In genomic region chrX:49101629-49101984, GRCh38 we compare ENCODE assay signal across 8 cellular contexts. TPM values are rescaled to one million over a fixed set of nuclear protein-coding genes. Genes with fewer than 3 reads are reported as not detected.
DNase-seq lines count a peak whose midpoint lies in the region; ATAC-seq, FAIRE-seq and TF ChIP-seq lines count a peak whose summit lies in the region.

No MANE protein-coding gene starts in this region.

- H3K9me3 Mint-ChIP-seq in activated CD8-positive, alpha-beta T cell treated with anti-CD3 and anti-CD28 coated beads for 36 hours = no peaks in the 10 kb centered on the region

- peak overlapping the region; percentile 91 for H3K27ac Mint-ChIP-seq in activated CD8-positive, alpha-beta T cell treated with anti-CD3 and anti-CD28 coated beads for 36 hours

- DNase-seq in GM23248 = no peak
- no peak for DNase-seq in activated CD8-positive, alpha-beta T cell treated with anti-CD3 and anti-CD28 coated beads for 36 hours
- no peak for DNase-seq in keratinocyte (ENCODE audit: low read depth, low spot score)
- no peak for DNase-seq in inferior parietal cortex (ENCODE audit: extremely low spot score)
- DNase-seq in NCI-H1436 treated with DMSO at 0.1 percent for 48 hours (lab: John Stamatoyannopoulos, UW) = no peak
- no peak for DNase-seq in CD1c-positive myeloid dendritic cell (ENCODE audit: extremely low spot score)

- 3 to 13% methylated on average over 7 to 9 of the region's 9 CpGs for WGBS in GM23248 (ENCODE audit: low coverage in 1 of 2, low lambda C conversion rate in 2 of 2, missing lambda C conversion rate in 2 of 2), 2 experiments

- H3K4me3 ChIP-seq in ACC112 (ENCODE audit: low read depth, low read length) (peak overlapping the region; percentile 78), GM23248 (peak overlapping the region; percentile 82), keratinocyte (ENCODE audit: control insufficient read depth in 2 of 3, extremely low read depth in 1 of 3, insufficient read depth in 2 of 3, low read depth in 1 of 3, low read length in 3 of 3) (peak overlapping the region; percentile 46 to 57 (median 51))

- in situ Hi-C loops in GM23248 (cut with MboI) = no loop called here

- H3K9me3 ChIP-seq in GM23248 (ENCODE audit: low read depth) = no peaks in the 10 kb centered on the region
- H3K9me3 ChIP-seq in keratinocyte (ENCODE audit: control insufficient read depth, low read depth, low read length) = no peaks in the 10 kb centered on the region

- no peak for FAIRE-seq in keratinocyte (lab: Jason Lieb, UNC)

- H3K4me1 Mint-ChIP-seq in activated CD8-positive, alpha-beta T cell treated with anti-CD3 and anti-CD28 coated beads for 36 hours (ENCODE audit: low read depth) = peaks cover 2% of the 10 kb centered on the region

- dilution Hi-C loops in keratinocyte (cut with MboI; ENCODE audit: extremely low pct_ligation_motif_present, low sequenced_read_pairs) = no loop called here

- H3K27me3 Mint-ChIP-seq in activated CD8-positive, alpha-beta T cell treated with anti-CD3 and anti-CD28 coated beads for 36 hours = no peaks in the 10 kb centered on the region

- H3K79me2 ChIP-seq in ACC112 (ENCODE audit: control insufficient read depth, insufficient read depth, low read length, unreplicated experiment) = no peaks in the 10 kb centered on the region
- H3K79me2 ChIP-seq in GM23248 (ENCODE audit: insufficient read depth) = no peaks in the 10 kb centered on the region
- H3K79me2 ChIP-seq in keratinocyte (ENCODE audit: control insufficient read depth, insufficient read depth, low read length) = no peaks in the 10 kb centered on the region

- H3K9me1 ChIP-seq in keratinocyte (ENCODE audit: control insufficient read depth, extremely low read depth, insufficient read depth, low read length) = no peaks in the 10 kb centered on the region

- intact Hi-C loops in activated CD8-positive, alpha-beta T cell treated with anti-CD3 and anti-CD28 coated beads for 36 hours (cut with micrococcal nuclease) = no loop called here

- no peaks in the 10 kb centered on the region for H3K36me3 ChIP-seq in ACC112 (ENCODE audit: insufficient read depth, low read length)
- H3K36me3 ChIP-seq in GM23248 (ENCODE audit: low read depth) = no peaks in the 10 kb centered on the region
- no peaks in the 10 kb centered on the region for H3K36me3 ChIP-seq in keratinocyte (ENCODE audit: control insufficient read depth in 2 of 2, extremely low read depth in 1 of 2, insufficient read depth in 2 of 2, low read length in 2 of 2)

- TF ChIP-seq CTCF in activated CD8-positive, alpha-beta T cell treated with anti-CD3 and anti-CD28 coated beads for 36 hours (IDR thresholded peaks at IDR 0.05) = no peak
- peak in 1 of 3 experiments; percentile 26 for TF ChIP-seq CTCF in keratinocyte (optimal IDR thresholded peaks at IDR 0.05 in 1 of 3, IDR thresholded peaks at IDR 0.05 in 1 of 3, conservative IDR thresholded peaks at IDR 0.05 in 1 of 3; ENCODE audit: extremely low read depth in 1 of 3, insufficient read depth in 2 of 3, low read length in 3 of 3)

- H3K4me2 ChIP-seq in GM23248 (ENCODE audit: unreplicated experiment) = no peak overlapping the region
- H3K4me2 ChIP-seq in keratinocyte (ENCODE audit: control insufficient read depth, extremely low read depth, insufficient read depth, low read depth, low read length) = peak overlapping the region; percentile 49

- H3K9me2 ChIP-seq in GM23248 (ENCODE audit: insufficient read depth) = no peaks in the 10 kb centered on the region

- no peaks in the 10 kb centered on the region for H3F3A ChIP-seq in GM23248 (ENCODE audit: insufficient read depth)

- no peaks in the 10 kb centered on the region for H3K4me1 ChIP-seq in ACC112 (ENCODE audit: control insufficient read depth, insufficient read depth, low read length, unreplicated experiment)
- H3K4me1 ChIP-seq in GM23248 (ENCODE audit: insufficient read depth) = no peaks in the 10 kb centered on the region
- peaks cover 4% of the 10 kb centered on the region for H3K4me1 ChIP-seq in keratinocyte (ENCODE audit: control insufficient read depth, extremely low read depth, insufficient read depth, low read length)

- no peaks in the 10 kb centered on the region for H3K36me3 Mint-ChIP-seq in activated CD8-positive, alpha-beta T cell treated with anti-CD3 and anti-CD28 coated beads for 36 hours (ENCODE audit: low read depth)

- peak overlapping the region; percentile 88 for H3K4me3 Mint-ChIP-seq in activated CD8-positive, alpha-beta T cell treated with anti-CD3 and anti-CD28 coated beads for 36 hours

- no peak overlapping the region for H3K27ac ChIP-seq in ACC112 (ENCODE audit: low read depth, low read length)
- no peak overlapping the region for H3K27ac ChIP-seq in GM23248
- H3K27ac ChIP-seq in keratinocyte (ENCODE audit: control insufficient read depth, insufficient read depth, low read length) = peak overlapping the region; percentile 8
- H3K27ac ChIP-seq in temporal lobe (ENCODE audit: low read depth, low read length) = peak overlapping the region; percentile 64

- CTCF ChIA-PET in activated CD8-positive, alpha-beta T cell treated with anti-CD3 and anti-CD28 coated beads for 36 hours (lab: Charles Lee) = no interaction called here

- POLR2A ChIA-PET in activated CD8-positive, alpha-beta T cell treated with anti-CD3 and anti-CD28 coated beads for 36 hours (lab: Charles Lee) = interaction anchor here (1.1 kb wide), 1 partner anchor 21 kb away, joined by 4 read pairs; no protein-coding TSS in a partner anchor

- H3K27me3 ChIP-seq in ACC112 (ENCODE audit: insufficient read depth, low read length) = no peaks in the 10 kb centered on the region
- no peaks in the 10 kb centered on the region for H3K27me3 ChIP-seq in GM23248 (replicated peaks; ENCODE audit: insufficient read depth)
- no peaks in the 10 kb centered on the region for H3K27me3 ChIP-seq in keratinocyte (ENCODE audit: control insufficient read depth, extremely low read depth, insufficient read depth, low read length)

- H3K9ac ChIP-seq in GM23248 = peak overlapping the region; percentile 57
- H3K9ac ChIP-seq in keratinocyte (ENCODE audit: control insufficient read depth, extremely low read depth, insufficient read depth, low read length) = peak overlapping the region; percentile 72

- H2AFZ ChIP-seq in ACC112 (ENCODE audit: low read length, unreplicated experiment) (no peak overlapping the region), GM23248 (0 out of 2 replicates have a peak overlapping the region, but pooled peaks have one; percentile 58), keratinocyte (ENCODE audit: control insufficient read depth, low read length) (no peak overlapping the region)

- no peak for ATAC-seq in activated CD8-positive, alpha-beta T cell treated with anti-CD3 and anti-CD28 coated beads for 36 hours

- H4K20me1 ChIP-seq in GM23248 (ENCODE audit: insufficient read depth) (no peaks in the 10 kb centered on the region), keratinocyte (ENCODE audit: control insufficient read depth, extremely low read depth, insufficient read depth, low read length) (no peaks in the 10 kb centered on the region)

RNA-seq across cellular contexts. Expression of gene WDR45, which starts 21.9 kb away (rescaled TPM):
- 78.5 and 91.9 TPM in 2 replicates for total RNA-seq in GM23248 (2014; rRNA removed; shearing (Covaris generic))
- polyA plus RNA-seq in GM23248 (2016; fragmentation: Nextera tagmentation; extraction: Ambion mirVana) = 101 and 103 TPM in 2 replicates
- total RNA-seq in activated CD8-positive, alpha-beta T cell treated with anti-CD3 and anti-CD28 coated beads for 36 hours = 10 to 100 TPM; 16.9 to 19.6 TPM
- polyA plus RNA-seq in keratinocyte = 43.1 to 76.4 TPM (median 50.5 TPM) in 3 replicates
- polyA plus RNA-seq in keratinocyte (2011; ENCODE audit: low read depth) = 64.9 TPM
- polyA plus RNA-seq in keratinocyte (2011; cell fraction: cytosol; rRNA removed) = 52.2 and 61.5 TPM in 2 replicates
- 162 and 177 TPM in 2 replicates for polyA plus RNA-seq in keratinocyte (2011; cell fraction: nucleus; rRNA removed)
- 34.0 and 81.6 TPM in 2 replicates for polyA plus RNA-seq in keratinocyte (2012; ENCODE audit: low replicate concordance)
- polyA minus RNA-seq in keratinocyte = 52.9 to 73.5 TPM (median 57.4 TPM) in 3 replicates
- 36.6 TPM for polyA minus RNA-seq in keratinocyte (2011; cell fraction: cytosol; rRNA and poly(A)+ RNA removed)
- polyA minus RNA-seq in keratinocyte (2011; cell fraction: nucleus; rRNA and poly(A)+ RNA removed) = 33.1 and 34.4 TPM in 2 replicates
- 16.0 TPM for total RNA-seq in temporal lobe

RNA-seq across cellular contexts. Expression of gene GPKOW, which starts 21.9 kb away (rescaled TPM):
- total RNA-seq in GM23248 (2014; rRNA removed; shearing (Covaris generic)) = 19.7 and 22.4 TPM in 2 replicates
- 20.9 and 23.8 TPM in 2 replicates for polyA plus RNA-seq in GM23248 (2016; fragmentation: Nextera tagmentation; extraction: Ambion mirVana)
- 10 to 100 TPM; 18.5 to 19.0 TPM for total RNA-seq in activated CD8-positive, alpha-beta T cell treated with anti-CD3 and anti-CD28 coated beads for 36 hours
- 17.8 to 18.4 TPM (median 17.9 TPM) in 3 replicates for polyA plus RNA-seq in keratinocyte
- polyA plus RNA-seq in keratinocyte (2011; ENCODE audit: low read depth) = 17.7 TPM
- 12.7 and 16.9 TPM in 2 replicates for polyA plus RNA-seq in keratinocyte (2011; cell fraction: cytosol; rRNA removed)
- 19.0 and 21.3 TPM in 2 replicates for polyA plus RNA-seq in keratinocyte (2011; cell fraction: nucleus; rRNA removed)
- polyA plus RNA-seq in keratinocyte (2012; ENCODE audit: low replicate concordance) = 14.6 and 17.7 TPM in 2 replicates
- 8.8 to 9.6 TPM (median 9.0 TPM) in 3 replicates for polyA minus RNA-seq in keratinocyte
- 14.2 TPM for polyA minus RNA-seq in keratinocyte (2011; cell fraction: cytosol; rRNA and poly(A)+ RNA removed)
- polyA minus RNA-seq in keratinocyte (2011; cell fraction: nucleus; rRNA and poly(A)+ RNA removed) = 6.5 and 7.5 TPM in 2 replicates
- total RNA-seq in temporal lobe = 15.7 TPM

RNA-seq across cellular contexts. Expression of gene PRAF2, which starts 27.8 kb away (rescaled TPM):
- 17.5 and 24.6 TPM in 2 replicates for total RNA-seq in GM23248 (2014; rRNA removed; shearing (Covaris generic))
- 141 and 143 TPM in 2 replicates for polyA plus RNA-seq in GM23248 (2016; fragmentation: Nextera tagmentation; extraction: Ambion mirVana)
- 10 to 100 TPM; 10.8 to 12.4 TPM for total RNA-seq in activated CD8-positive, alpha-beta T cell treated with anti-CD3 and anti-CD28 coated beads for 36 hours
- 4.0 to 9.8 TPM (median 6.9 TPM) in 3 replicates for polyA plus RNA-seq in keratinocyte
- polyA plus RNA-seq in keratinocyte (2011; ENCODE audit: low read depth) = 5.1 TPM
- polyA plus RNA-seq in keratinocyte (2011; cell fraction: cytosol; rRNA removed) = 11.9 and 16.5 TPM in 2 replicates
- polyA plus RNA-seq in keratinocyte (2011; cell fraction: nucleus; rRNA removed) = 8.0 and 11.0 TPM in 2 replicates
- polyA plus RNA-seq in keratinocyte (2012; ENCODE audit: low replicate concordance) = 16.1 and 21.4 TPM in 2 replicates
- polyA minus RNA-seq in keratinocyte = 5.9 to 21.2 TPM (median 7.1 TPM) in 3 replicates
- 18.4 TPM for polyA minus RNA-seq in keratinocyte (2011; cell fraction: cytosol; rRNA and poly(A)+ RNA removed)
- 4.6 and 5.0 TPM in 2 replicates for polyA minus RNA-seq in keratinocyte (2011; cell fraction: nucleus; rRNA and poly(A)+ RNA removed)
- 3.7 TPM for total RNA-seq in temporal lobe

RNA-seq across cellular contexts. Expression of gene CCDC120, which starts 42.8 kb away (rescaled TPM):
- total RNA-seq in GM23248 (2014; rRNA removed; shearing (Covaris generic)) = 0.22 TPM in 1 of 2 replicates, not detected in the other
- polyA plus RNA-seq in GM23248 (2016; fragmentation: Nextera tagmentation; extraction: Ambion mirVana) (0.94 and 1.3 TPM in 2 replicates), keratinocyte (4.9 to 10.5 TPM (median 8.1 TPM) in 3 replicates)
- total RNA-seq in activated CD8-positive, alpha-beta T cell treated with anti-CD3 and anti-CD28 coated beads for 36 hours = 1 to 10 TPM; 3.5 to 3.7 TPM
- polyA plus RNA-seq in keratinocyte (2011; ENCODE audit: low read depth) = 2.6 TPM
- 7.1 and 8.6 TPM in 2 replicates for polyA plus RNA-seq in keratinocyte (2011; cell fraction: cytosol; rRNA removed)
- 34.3 and 43.7 TPM in 2 replicates for polyA plus RNA-seq in keratinocyte (2011; cell fraction: nucleus; rRNA removed)
- 11.3 and 14.2 TPM in 2 replicates for polyA plus RNA-seq in keratinocyte (2012; ENCODE audit: low replicate concordance)
- polyA minus RNA-seq in keratinocyte = 5.4 to 18.6 TPM (median 7.9 TPM) in 3 replicates
- polyA minus RNA-seq in keratinocyte (2011; cell fraction: cytosol; rRNA and poly(A)+ RNA removed) = 8.6 TPM
- polyA minus RNA-seq in keratinocyte (2011; cell fraction: nucleus; rRNA and poly(A)+ RNA removed) = 10.4 and 10.9 TPM in 2 replicates
- total RNA-seq in temporal lobe = 3.0 TPM

RNA-seq across cellular contexts. Expression of gene TFE3, which starts 58.5 kb away (rescaled TPM):
- total RNA-seq in GM23248 (2014; rRNA removed; shearing (Covaris generic)) = 72.5 and 85.6 TPM in 2 replicates
- polyA plus RNA-seq in GM23248 (2016; fragmentation: Nextera tagmentation; extraction: Ambion mirVana) = 53.0 and 57.3 TPM in 2 replicates
- 10 to 100 TPM; 17.9 to 19.5 TPM for total RNA-seq in activated CD8-positive, alpha-beta T cell treated with anti-CD3 and anti-CD28 coated beads for 36 hours
- polyA plus RNA-seq in keratinocyte = 13.2 to 15.8 TPM (median 14.1 TPM) in 3 replicates
- 34.4 TPM for polyA plus RNA-seq in keratinocyte (2011; ENCODE audit: low read depth)
- 13.9 and 26.0 TPM in 2 replicates for polyA plus RNA-seq in keratinocyte (2011; cell fraction: cytosol; rRNA removed)
- polyA plus RNA-seq in keratinocyte (2011; cell fraction: nucleus; rRNA removed) = 21.6 and 24.7 TPM in 2 replicates
- polyA plus RNA-seq in keratinocyte (2012; ENCODE audit: low replicate concordance) = 32.1 and 37.8 TPM in 2 replicates
- 19.8 to 32.7 TPM (median 24.0 TPM) in 3 replicates for polyA minus RNA-seq in keratinocyte
- 43.0 TPM for polyA minus RNA-seq in keratinocyte (2011; cell fraction: cytosol; rRNA and poly(A)+ RNA removed)
- polyA minus RNA-seq in keratinocyte (2011; cell fraction: nucleus; rRNA and poly(A)+ RNA removed) = 22.9 and 29.8 TPM in 2 replicates
- total RNA-seq in temporal lobe = 8.9 TPM

Comparison
In these comparisons a context has a peak if more than half of its experiments do, and no peak if none do; other contexts are left out.
1. H3K27ac ChIP-seq: peak in keratinocyte (single experiment) and temporal lobe (single experiment); none in ACC112 (single experiment) and GM23248 (single experiment).
2. Peak in every context shown above with its lines, with median percentiles within 50 percentile points of each other: H3K4me3 ChIP-seq.